Comparison of ENCODE assay signal across 10 cellular contexts in genomic region chr16:50279142-50279865, GRCh38. TPM values are rescaled to one million over a fixed set of nuclear protein-coding genes. Genes with fewer than 3 reads are reported as not detected.
DNase-seq lines count a peak whose midpoint lies in the region; ATAC-seq, FAIRE-seq and TF ChIP-seq lines count a peak whose summit lies in the region.
"Had no signal": no experiment of that assay in that cellular context is flagged by ENCODE, and none has a peak within 500 bp of the region (broad histone marks: within the 10 kb centered on the region; RNA-seq: fewer than 3 reads in every experiment).

No MANE protein-coding gene starts in this region.

- H3K79me2 ChIP-seq in HepG2 (ENCODE audit: insufficient read depth, low read length), result no peaks in the 10 kb centered on the region

- H3K36me3 Mint-ChIP-seq in activated B cell treated with CpG ODN at 0.5 μM for 24 hours (ENCODE audit: low read depth), result peaks cover 13% of the 10 kb centered on the region

- H3K27me3 Mint-ChIP-seq in activated B cell treated with CpG ODN at 0.5 μM for 24 hours, result no peaks in the 10 kb centered on the region

- H3K27me3 ChIP-seq in H7 (ENCODE audit: control insufficient read depth, insufficient read depth, low read length) (no peaks in the 10 kb centered on the region), HepG2 (ENCODE audit: control insufficient read depth in 1 of 2, insufficient read depth in 2 of 2, low read length in 2 of 2) (peaks cover 2 to 10% of the 10 kb centered on the region in 2 experiments; a peak in 3 of 5 replicates), WERI-Rb-1 (ENCODE audit: insufficient read depth, low read depth, severe bottlenecking) (no peaks in the 10 kb centered on the region)
- H3K27me3 ChIP-seq: body of pancreas, tibial nerve had no signal

- TF ChIP-seq RAD21 in HepG2 (CRISPR knock-in tag; IDR thresholded peaks at IDR 0.05), result no peak

- intact Hi-C loops in activated B cell treated with CpG ODN at 0.5 μM for 24 hours (cut with micrococcal nuclease), result no loop called here
- intact Hi-C loops in HepG2 (cut with micrococcal nuclease; ENCODE audit: unreplicated experiment), result no loop called here

- H3K4me1 ChIP-seq in HepG2 (ENCODE audit: insufficient read depth, low read length), result peaks cover 34% of the 10 kb centered on the region
- H3K4me1 ChIP-seq: body of pancreas had no signal

- CTCF ChIA-PET in activated B cell treated with CpG ODN at 0.5 μM for 24 hours (lab: Charles Lee), result interaction anchor here (1.3 to 2.4 kb wide), 2 partner anchors 48 to 527 kb away, joined by 5 to 6 read pairs; no protein-coding TSS in a partner anchor
- CTCF ChIA-PET in HepG2 (lab: Yijun Ruan, JAX; ENCODE audit: low intra/inter-chr PET ratio, low total read pairs), result no interaction called here

- in situ Hi-C loops in HepG2 (cut with HindIII; ENCODE audit: extremely low pct_ligation_motif_present, low pct_unique_long_range_greater_than_20kb), result no loop called here

- H3K4me1 Mint-ChIP-seq in activated B cell treated with CpG ODN at 0.5 μM for 24 hours, result peaks cover 99% of the 10 kb centered on the region

- FAIRE-seq in HepG2 (lab: Jason Lieb, UNC), result no peak

- TF ChIP-seq EP300 in HepG2 (IDR thresholded peaks at IDR 0.05; ENCODE audit: low read depth in 2 of 2, low read length in 2 of 2) (no peak), HepG2 (CRISPR knock-in tag; IDR thresholded peaks at IDR 0.05; ENCODE audit: borderline replicate concordance) (no peak)

- no peak overlapping the region for H3K4me2 ChIP-seq in HepG2 (ENCODE audit: low read depth, low read length)

- no peak overlapping the region for H2AFZ ChIP-seq in HepG2 (ENCODE audit: low read length)

- no peak for TF ChIP-seq POLR2A in HepG2 (IDR thresholded peaks at IDR 0.05; ENCODE audit: insufficient read depth in 1 of 2, low read depth in 2 of 2, low read length in 2 of 2)

- H3K9ac ChIP-seq in HepG2 (ENCODE audit: insufficient read depth, low read depth, low read length), result no peak overlapping the region

- H3K4me3 Mint-ChIP-seq in activated B cell treated with CpG ODN at 0.5 μM for 24 hours, result peak overlapping the region; percentile 21

- WGBS in HepG2 (ENCODE audit: low lambda C conversion rate), result 37% methylated on average over 6 of the region's 6 CpGs

- peak overlapping the region; percentile 100 for H3K27ac Mint-ChIP-seq in activated B cell treated with CpG ODN at 0.5 μM for 24 hours

- H3K36me3 ChIP-seq in H7 (replicated peaks; ENCODE audit: control insufficient read depth, insufficient read depth, low read length), result no peaks in the 10 kb centered on the region
- H3K36me3 ChIP-seq in HepG2 (replicated peaks in 1 of 2; ENCODE audit: control insufficient read depth in 1 of 2, insufficient read depth in 2 of 2, low read length in 2 of 2), result no peaks in the 10 kb centered on the region
- no peaks in the 10 kb centered on the region for H3K36me3 ChIP-seq in WERI-Rb-1
- H3K36me3 ChIP-seq: tibial nerve had no signal

- TF ChIP-seq CTCF in activated B cell treated with CpG ODN at 0.5 μM for 24 hours (IDR thresholded peaks at IDR 0.05) (no peak), HepG2 (CRISPR knock-in tag; IDR thresholded peaks at IDR 0.05) (no peak), WERI-Rb-1 (IDR thresholded peaks at IDR 0.05; ENCODE audit: low read depth, low read length) (no peak)

- H3K27ac ChIP-seq in HepG2 (ENCODE audit: extremely low read length, insufficient read depth, low read length) (no peak overlapping the region), WERI-Rb-1 (no peak overlapping the region)
- H3K27ac ChIP-seq: tibial nerve had no signal

- H3K9me3 ChIP-seq in HepG2 (ENCODE audit: low read length) (no peaks in the 10 kb centered on the region), WERI-Rb-1 (ENCODE audit: severe bottlenecking) (no peaks in the 10 kb centered on the region)
- H3K9me3 ChIP-seq: body of pancreas, tibial nerve had no signal

- no peak overlapping the region for H3K4me3 ChIP-seq in H7 (ENCODE audit: insufficient read depth, low read depth, low read length)
- no peak overlapping the region for H3K4me3 ChIP-seq in HepG2 (replicated peaks in 1 of 3; ENCODE audit: insufficient read depth in 1 of 3, low read depth in 2 of 3, low read length in 3 of 3)
- no peak overlapping the region for H3K4me3 ChIP-seq in WERI-Rb-1 (ENCODE audit: low read depth, low read length)
- H3K4me3 ChIP-seq: body of pancreas, tibial nerve had no signal

- BruUV-seq in HepG2 (replicated peaks; lab: Mats Ljungman, UMichigan), result no TSS peak

- ATAC-seq in activated B cell treated with CpG ODN at 0.5 μM for 24 hours (ENCODE audit: low read depth) (no peak), HepG2 (no peak), HG03521 (IDR thresholded peaks at IDR 0.05; ENCODE audit: unreplicated experiment) (no peak)
- ATAC-seq: body of pancreas had no signal

- H3K9me3 Mint-ChIP-seq in activated B cell treated with CpG ODN at 0.5 μM for 24 hours, result peaks cover 4% of the 10 kb centered on the region

- no peaks in the 10 kb centered on the region for H4K20me1 ChIP-seq in HepG2 (ENCODE audit: insufficient read depth, low read length)

- DNase-seq in 8988T (peak; percentile 18), H7 (peak; percentile 60), activated B cell treated with CpG ODN at 0.5 μM for 24 hours (no peak), HepG2 (ENCODE audit: low spot score) (no peak), NCI-H1694 treated with DMSO at 0.1 percent for 48 hours (lab: John Stamatoyannopoulos, UW) (no peak), WERI-Rb-1 (no peak), NCI-H1092 treated with DMSO at 0.1 percent for 48 hours (lab: John Stamatoyannopoulos, UW) (no peak)

- POLR2A ChIA-PET in activated B cell treated with CpG ODN at 0.5 μM for 24 hours (lab: Charles Lee) (interaction anchor here (0.6 to 16.1 kb wide), 7 partner anchors 10 to 123 kb away, joined by 3 to 244 read pairs (median 4); partner anchors contain the start of gene ADCY7), HepG2 (lab: Yijun Ruan, JAX) (interaction anchor here (0.6 kb wide), 1 partner anchor 13 kb away, joined by 3 read pairs; no protein-coding TSS in a partner anchor)

TF ChIP-seq in HepG2, 621 proteins besides CTCF, POLR2A, EP300 and RAD21:
- TF ChIP-seq ZNF3 (CRISPR knock-in tag; IDR thresholded peaks at IDR 0.05) (0 out of 2 replicates have a peak, but pooled peaks have one; percentile 35), POGK (CRISPR knock-in tag; conservative IDR thresholded peaks at IDR 0.05) (no peak), ZBTB7B (CRISPR knock-in tag; IDR thresholded peaks at IDR 0.05) (no peak), ZNF556 (CRISPR knock-in tag; IDR thresholded peaks at IDR 0.05; ENCODE audit: borderline replicate concordance) (no peak), ESRRA (CRISPR knock-in tag; IDR thresholded peaks at IDR 0.05; ENCODE audit: low read depth) (no peak)

RNA-seq across cellular contexts. Expression of gene ADCY7, which starts 13.0 kb away (rescaled TPM):
- total RNA-seq in H7 (2014; rRNA removed; shearing (Covaris generic)), result 2.2 and 2.5 TPM in 2 replicates
- 109 and 128 TPM in 2 replicates for total RNA-seq in activated B cell treated with CpG ODN at 0.5 μM for 24 hours
- total RNA-seq in HepG2 (2016; rRNA removed; fragmentation: Illumina TruSeq; extraction: Trizol), result 2.3 and 4.3 TPM in 2 replicates
- total RNA-seq in HepG2 (2016; cell fraction: cytosol; rRNA removed; fragmentation: Illumina TruSeq; extraction: Trizol; ENCODE audit: low read depth), result 0.51 and 1.3 TPM in 2 replicates
- 2.5 and 4.5 TPM in 2 replicates for total RNA-seq in HepG2 (2016; cell fraction: insoluble cytoplasmic fraction; rRNA removed; fragmentation: Illumina TruSeq; extraction: Trizol)
- 1.1 and 1.8 TPM in 2 replicates for total RNA-seq in HepG2 (2016; cell fraction: membrane; rRNA removed; fragmentation: Illumina TruSeq; extraction: Trizol)
- total RNA-seq in HepG2 (2016; cell fraction: nucleus; rRNA removed; fragmentation: Illumina TruSeq; extraction: Trizol), result 3.9 and 5.9 TPM in 2 replicates
- polyA plus RNA-seq in HepG2 (2011; rRNA removed), result 2.2 and 3.7 TPM in 2 replicates
- 1.2 and 1.5 TPM in 2 replicates for polyA plus RNA-seq in HepG2 (2011; cell fraction: cytosol; rRNA removed)
- 14.6 and 16.9 TPM in 2 replicates for polyA plus RNA-seq in HepG2 (2011; cell fraction: nucleus; rRNA removed)
- 1.7 and 3.0 TPM in 2 replicates for polyA plus RNA-seq in HepG2 (2012)
- polyA plus RNA-seq in HepG2 (2016; cell fraction: cytosol; fragmentation: Illumina TruSeq; extraction: Trizol; ENCODE audit: low read depth), result 0.17 and 0.38 TPM in 2 replicates
- polyA plus RNA-seq in HepG2 (2016; cell fraction: insoluble cytoplasmic fraction; fragmentation: Illumina TruSeq; extraction: Trizol; ENCODE audit: low read depth), result 1.2 and 1.4 TPM in 2 replicates
- polyA plus RNA-seq in HepG2 (2016; cell fraction: membrane; fragmentation: Illumina TruSeq; extraction: Trizol; ENCODE audit: low read depth), result 0.44 and 0.47 TPM in 2 replicates
- polyA plus RNA-seq in HepG2 (2016; cell fraction: nucleus; fragmentation: Illumina TruSeq; extraction: Trizol; ENCODE audit: insufficient read depth, low read depth), result 6.9 and 8.7 TPM in 2 replicates
- 17.5 and 40.6 TPM in 2 replicates for polyA minus RNA-seq in HepG2 (2011; rRNA and poly(A)+ RNA removed; ENCODE audit: low replicate concordance)
- polyA minus RNA-seq in HepG2 (2011; cell fraction: cytosol; rRNA and poly(A)+ RNA removed), result 2.0 and 5.5 TPM in 2 replicates
- 9.0 and 10.2 TPM in 2 replicates for polyA minus RNA-seq in HepG2 (2011; cell fraction: nucleus; rRNA and poly(A)+ RNA removed)

Comparison
In these comparisons a context has a peak if more than half of its experiments do, and no peak if none do; other contexts are left out.
1. DNase-seq: peak in 8988T (single experiment) and H7 (single experiment); none in activated B cell treated with CpG ODN at 0.5 μM for 24 hours (single experiment), HepG2 (single experiment), NCI-H1694 treated with DMSO at 0.1 percent for 48 hours (single experiment), WERI-Rb-1 (single experiment) and NCI-H1092 treated with DMSO at 0.1 percent for 48 hours (single experiment).
2. RNA of gene ADCY7, which starts 13.0 kb away (total RNA-seq): 109 to 128 TPM in activated B cell treated with CpG ODN at 0.5 μM for 24 hours; 0.51 to 5.9 TPM in HepG2 and 2.2 to 2.5 TPM in H7; every median in the first group is over 10 times any median in the second.